In genomic region chr11:92794783-92795182, GRCh38 we compare ENCODE assay signal across 9 cellular contexts.
"Had no signal": no experiment of that assay in that cellular context is flagged by ENCODE, and none has a peak within 500 bp of the region (broad histone marks: within the 10 kb centered on the region; RNA-seq: fewer than 3 reads in every experiment).

No MANE protein-coding gene starts in this region.

- ATAC-seq: HepG2 had no signal

- FAIRE-seq: H54, HepG2 had no signal

- H3K4me1 Mint-ChIP-seq: IgD-negative memory B cell had no signal

- H3K36me3 Mint-ChIP-seq: IgD-negative memory B cell had no signal

- H3K4me2 ChIP-seq: KMS-11 had no signal

- H3K9me3 Mint-ChIP-seq: H9 had no signal

- H3K27ac ChIP-seq: HL-60, KMS-11 had no signal

- H3K27me3 Mint-ChIP-seq: IgD-negative memory B cell had no signal

- DNase-seq: GOT3, H9, HCEC 1CT, KBM-7 had no signal

- H3K27ac Mint-ChIP-seq: IgD-negative memory B cell had no signal

- H3K4me3 Mint-ChIP-seq: H9, IgD-negative memory B cell had no signal

- H3K9ac ChIP-seq: KMS-11 had no signal
